Comparison of ENCODE assay signal across 8 cellular contexts in genomic region chr6:27814415-27814664, GRCh38.
A peak's percentile ranks its signal among the peaks of the same experiment; 100 is the strongest.
DNase-seq lines count a peak whose midpoint lies in the region; ATAC-seq and TF ChIP-seq lines count a peak whose summit lies in the region.
"Not testable (repeated sequence)": the region's sequence is repeated elsewhere in the genome, so short reads cannot be mapped to it uniquely, and the experiment has no call there.

No MANE protein-coding gene starts in this region.

- peaks cover 53% of the 10 kb centered on the region for H3K4me1 Mint-ChIP-seq in activated naive CD8-positive, alpha-beta T cell treated with anti-CD3 and anti-CD28 coated beads, Interleukin-2, amount 50 U/mL, for 24 hours
- H3K4me1 Mint-ChIP-seq in memory B cell = peaks cover 15% of the 10 kb centered on the region

- not testable (repeated sequence) for H2AFZ ChIP-seq in ACC112 (ENCODE audit: low read length, unreplicated experiment)
- H2AFZ ChIP-seq in PC-9 = peak overlapping the region; percentile 84

- CTCF ChIA-PET in PC-9 (lab: Charles Lee) = interaction anchor here (1.0 kb wide), 1 partner anchor 62 kb away, joined by 4 read pairs; no protein-coding TSS in a partner anchor

- peak overlapping the region; percentile 87 for H3K4me2 ChIP-seq in PC-9

- H3F3A ChIP-seq in PC-9 (ENCODE audit: insufficient read depth, low read depth) = peaks cover 23% of the 10 kb centered on the region; the same call in 1 of the 2 replicates

- H3K4me1 ChIP-seq in ACC112 (ENCODE audit: control insufficient read depth, insufficient read depth, low read length, unreplicated experiment) = not testable (repeated sequence)
- peaks cover 35% of the 10 kb centered on the region for H3K4me1 ChIP-seq in PC-9 (replicated peaks; ENCODE audit: insufficient read depth)

- POLR2A ChIA-PET in PC-9 (lab: Charles Lee; ENCODE audit: unreplicated experiment) = interaction anchor here (0.5 to 1.1 kb wide), 5 partner anchors 51 to 1687 kb away, joined by 3 to 14 read pairs (median 10); a partner anchor contains a TSS

- BruUV-seq in PC-9 (replicated peaks; lab: Mats Ljungman, UMichigan) = TSS peak; percentile 97

- intact Hi-C loops in PC-9 (cut with micrococcal nuclease; ENCODE audit: unreplicated experiment) = loop anchor here (10.0 kb wide), 1 partner anchor 270 kb away; the partner anchor contains the start of gene ZNF165

- not testable (repeated sequence) for H3K27me3 ChIP-seq in ACC112 (ENCODE audit: insufficient read depth, low read length); PC-9 (ENCODE audit: insufficient read depth, low read depth)

- peaks cover 13% of the 10 kb centered on the region for H3K79me2 ChIP-seq in ACC112 (ENCODE audit: control insufficient read depth, insufficient read depth, low read length, unreplicated experiment)
- not testable (repeated sequence) for H3K79me2 ChIP-seq in PC-9 (ENCODE audit: low read depth)

- not testable (repeated sequence) for H3K27me3 Mint-ChIP-seq in activated naive CD8-positive, alpha-beta T cell treated with anti-CD3 and anti-CD28 coated beads, Interleukin-2, amount 50 U/mL, for 24 hours; memory B cell

- not testable (repeated sequence) for H3K9me2 ChIP-seq in PC-9 (ENCODE audit: insufficient read depth)

- H3K36me3 Mint-ChIP-seq in activated naive CD8-positive, alpha-beta T cell treated with anti-CD3 and anti-CD28 coated beads, Interleukin-2, amount 50 U/mL, for 24 hours (ENCODE audit: low read depth); memory B cell: not testable (repeated sequence)

- H3K4me3 Mint-ChIP-seq in activated naive CD8-positive, alpha-beta T cell treated with anti-CD3 and anti-CD28 coated beads, Interleukin-2, amount 50 U/mL, for 24 hours = peak overlapping the region; percentile 87
- H3K4me3 Mint-ChIP-seq in memory B cell = peak overlapping the region; percentile 88

- H3K4me3 ChIP-seq in ACC112 (ENCODE audit: low read depth, low read length) (peak overlapping the region; percentile 68), PC-9 (peak overlapping the region; percentile 61; the same call in 1 of the 2 replicates), fibroblast of mammary gland (ENCODE audit: control insufficient read depth, low read depth, low read length) (peak overlapping the region; percentile 56), skeletal muscle cell (ENCODE audit: low read depth, low read length) (peak overlapping the region; percentile 47)

- H3K27ac Mint-ChIP-seq in activated naive CD8-positive, alpha-beta T cell treated with anti-CD3 and anti-CD28 coated beads, Interleukin-2, amount 50 U/mL, for 24 hours = peak overlapping the region; percentile 99
- peak overlapping the region; percentile 96 for H3K27ac Mint-ChIP-seq in memory B cell

- H3K9me3 ChIP-seq in PC-9 (ENCODE audit: insufficient read depth, low read depth) = not testable (repeated sequence)

- not testable (repeated sequence) for H3K36me3 ChIP-seq in ACC112 (ENCODE audit: insufficient read depth, low read length); PC-9 (ENCODE audit: low read depth)

- not testable (repeated sequence) for H3K9me3 Mint-ChIP-seq in activated naive CD8-positive, alpha-beta T cell treated with anti-CD3 and anti-CD28 coated beads, Interleukin-2, amount 50 U/mL, for 24 hours; memory B cell

- not testable (repeated sequence) for TF ChIP-seq CTCF in PC-9 (conservative IDR thresholded peaks at IDR 0.05); fibroblast of mammary gland (conservative IDR thresholded peaks at IDR 0.05; ENCODE audit: control insufficient read depth, insufficient read depth, low read depth, low read length)

- not testable (repeated sequence) for DNase-seq in PC-9; activated naive CD8-positive, alpha-beta T cell treated with anti-CD3 and anti-CD28 coated beads, Interleukin-2, amount 50 U/mL, for 24 hours; fibroblast of mammary gland (ENCODE audit: low read depth); memory B cell (ENCODE audit: low spot score in 2 of 2); skeletal muscle cell (ENCODE audit: low read depth)

- H3K27ac ChIP-seq in ACC112 (ENCODE audit: low read depth, low read length) (peak overlapping the region; percentile 49), PC-9 (peak overlapping the region; percentile 48)

- ATAC-seq in GM18909 (IDR thresholded peaks at IDR 0.05; ENCODE audit: poor library complexity, unreplicated experiment) (peak; percentile 1), HG02870 (IDR thresholded peaks at IDR 0.05; ENCODE audit: unreplicated experiment) (peak; percentile 16), memory B cell (ENCODE audit: low read depth) (peak; percentile 20)
- ATAC-seq in activated naive CD8-positive, alpha-beta T cell treated with anti-CD3 and anti-CD28 coated beads, Interleukin-2, amount 50 U/mL, for 24 hours = peak; percentile 37

- not testable (repeated sequence) for H4K20me1 ChIP-seq in PC-9 (ENCODE audit: insufficient read depth)
